ENCODE assay signal across 1 cellular context in genomic region chr6:24719125-24719931, GRCh38.
TF ChIP-seq lines count a peak whose summit lies in the region.

Gene C6orf62, minus strand, starts transcription at chr6:24719154. Its CDS starts 486 bp downstream, at chr6:24718668.

TF ChIP-seq in K562, 482 proteins besides CTCF, POLR2A, EP300 and RAD21 (continued from another document):
- TF ChIP-seq, protein P1, sequence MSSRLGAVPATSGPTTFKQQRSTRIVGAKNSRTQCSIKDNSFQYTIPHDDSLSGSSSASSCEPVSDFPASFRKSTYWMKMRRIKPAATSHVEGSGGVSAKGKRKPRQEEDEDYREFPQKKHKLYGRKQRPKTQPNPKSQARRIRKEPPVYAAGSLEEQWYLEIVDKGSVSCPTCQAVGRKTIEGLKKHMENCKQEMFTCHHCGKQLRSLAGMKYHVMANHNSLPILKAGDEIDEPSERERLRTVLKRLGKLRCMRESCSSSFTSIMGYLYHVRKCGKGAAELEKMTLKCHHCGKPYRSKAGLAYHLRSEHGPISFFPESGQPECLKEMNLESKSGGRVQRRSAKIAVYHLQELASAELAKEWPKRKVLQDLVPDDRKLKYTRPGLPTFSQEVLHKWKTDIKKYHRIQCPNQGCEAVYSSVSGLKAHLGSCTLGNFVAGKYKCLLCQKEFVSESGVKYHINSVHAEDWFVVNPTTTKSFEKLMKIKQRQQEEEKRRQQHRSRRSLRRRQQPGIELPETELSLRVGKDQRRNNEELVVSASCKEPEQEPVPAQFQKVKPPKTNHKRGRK (tag; IDR thresholded peaks at IDR 0.05) = no peak; the same call in 1 of the 2 replicates
- no peak for TF ChIP-seq MCM3 (IDR thresholded peaks at IDR 0.05)
- TF ChIP-seq TARDBP (IDR thresholded peaks at IDR 0.05) = no peak
- TF ChIP-seq XRCC5 (IDR thresholded peaks at IDR 0.05; ENCODE audit: low read depth, low read length) = 0 out of 2 replicates have a peak, but pooled peaks have one; percentile 27
- no peak for TF ChIP-seq SNRNP70 (optimal IDR thresholded peaks at IDR 0.05; ENCODE audit: low read depth, low read length)
- no peak; the same call in 1 of the 2 replicates for TF ChIP-seq ZNF197 (CRISPR knock-in tag; IDR thresholded peaks at IDR 0.05; ENCODE audit: low read depth)
- peak; percentile 64; the same call in 1 of the 2 replicates for TF ChIP-seq DPF2 (IDR thresholded peaks at IDR 0.05)
- TF ChIP-seq ZNF766 (CRISPR knock-in tag; conservative IDR thresholded peaks at IDR 0.05) = no peak
- TF ChIP-seq ZNF830 (CRISPR knock-in tag; IDR thresholded peaks at IDR 0.05) = no peak
- TF ChIP-seq ZNF3 (CRISPR knock-in tag; IDR thresholded peaks at IDR 0.05) = no peak
- TF ChIP-seq ZC3H11A (IDR thresholded peaks at IDR 0.05; ENCODE audit: low read depth, low read length) = no peak
- TF ChIP-seq SMAD3 (CRISPR knock-in tag; conservative IDR thresholded peaks at IDR 0.05) = 0 out of 2 replicates have a peak, but pooled peaks have one; percentile 2
- no peak for TF ChIP-seq ZNF282 (CRISPR knock-in tag; IDR thresholded peaks at IDR 0.05)
- TF ChIP-seq PCBP2 (IDR thresholded peaks at IDR 0.05; ENCODE audit: low read depth, low read length, poor library complexity, severe bottlenecking) = no peak
- TF ChIP-seq NR4A1 (CRISPR knock-in tag; IDR thresholded peaks at IDR 0.05) = no peak
- TF ChIP-seq NR4A1 (tag; IDR thresholded peaks at IDR 0.05) = no peak
- TF ChIP-seq ZNF589 (CRISPR knock-in tag; IDR thresholded peaks at IDR 0.05; ENCODE audit: low read depth) = no peak
- no peak for TF ChIP-seq E2F6 (IDR thresholded peaks at IDR 0.05; ENCODE audit: borderline replicate concordance in 1 of 2, extremely low read depth in 1 of 2, insufficient read depth in 1 of 2, insufficient read length in 1 of 2, low read depth in 1 of 2, low read length in 1 of 2, poor library complexity in 1 of 2, severe bottlenecking in 1 of 2)
- peak; percentile 59; the same call in 1 of the 2 replicates for TF ChIP-seq TFAP4 (CRISPR knock-in tag; IDR thresholded peaks at IDR 0.05; ENCODE audit: borderline replicate concordance)
- no peak for TF ChIP-seq KDM2B (CRISPR knock-in tag; IDR thresholded peaks at IDR 0.05)
- TF ChIP-seq, protein P2, sequence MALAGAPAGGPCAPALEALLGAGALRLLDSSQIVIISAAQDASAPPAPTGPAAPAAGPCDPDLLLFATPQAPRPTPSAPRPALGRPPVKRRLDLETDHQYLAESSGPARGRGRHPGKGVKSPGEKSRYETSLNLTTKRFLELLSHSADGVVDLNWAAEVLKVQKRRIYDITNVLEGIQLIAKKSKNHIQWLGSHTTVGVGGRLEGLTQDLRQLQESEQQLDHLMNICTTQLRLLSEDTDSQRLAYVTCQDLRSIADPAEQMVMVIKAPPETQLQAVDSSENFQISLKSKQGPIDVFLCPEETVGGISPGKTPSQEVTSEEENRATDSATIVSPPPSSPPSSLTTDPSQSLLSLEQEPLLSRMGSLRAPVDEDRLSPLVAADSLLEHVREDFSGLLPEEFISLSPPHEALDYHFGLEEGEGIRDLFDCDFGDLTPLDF (CRISPR knock-in tag; IDR thresholded peaks at IDR 0.05) = no peak
- no peak for TF ChIP-seq RNF219 (CRISPR knock-in tag; IDR thresholded peaks at IDR 0.05)
- TF ChIP-seq FOXA1 (IDR thresholded peaks at IDR 0.05; ENCODE audit: borderline replicate concordance) = no peak
- no peak for TF ChIP-seq XRCC3 (IDR thresholded peaks at IDR 0.05)
- TF ChIP-seq, protein P3, sequence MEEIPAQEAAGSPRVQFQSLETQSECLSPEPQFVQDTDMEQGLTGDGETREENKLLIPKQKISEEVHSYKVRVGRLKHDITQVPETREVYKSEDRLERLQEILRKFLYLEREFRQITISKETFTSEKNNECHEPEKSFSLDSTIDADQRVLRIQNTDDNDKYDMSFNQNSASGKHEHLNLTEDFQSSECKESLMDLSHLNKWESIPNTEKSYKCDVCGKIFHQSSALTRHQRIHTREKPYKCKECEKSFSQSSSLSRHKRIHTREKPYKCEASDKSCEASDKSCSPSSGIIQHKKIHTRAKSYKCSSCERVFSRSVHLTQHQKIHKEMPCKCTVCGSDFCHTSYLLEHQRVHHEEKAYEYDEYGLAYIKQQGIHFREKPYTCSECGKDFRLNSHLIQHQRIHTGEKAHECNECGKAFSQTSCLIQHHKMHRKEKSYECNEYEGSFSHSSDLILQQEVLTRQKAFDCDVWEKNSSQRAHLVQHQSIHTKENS (CRISPR knock-in tag; IDR thresholded peaks at IDR 0.05) = no peak
- no peak for TF ChIP-seq SREBF1 (IDR thresholded peaks at IDR 0.05; ENCODE audit: borderline replicate concordance, low read depth, low read length)
- no peak for TF ChIP-seq HDAC6 (IDR thresholded peaks at IDR 0.05; ENCODE audit: low read depth, low read length)
- TF ChIP-seq, protein P4, sequence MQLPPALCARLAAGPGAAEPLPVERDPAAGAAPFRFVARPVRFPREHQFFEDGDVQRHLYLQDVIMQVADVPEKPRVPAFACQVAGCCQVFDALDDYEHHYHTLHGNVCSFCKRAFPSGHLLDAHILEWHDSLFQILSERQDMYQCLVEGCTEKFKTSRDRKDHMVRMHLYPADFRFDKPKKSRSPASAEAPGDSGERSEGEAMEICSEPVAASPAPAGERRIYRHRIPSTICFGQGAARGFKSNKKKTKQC (CRISPR knock-in tag; IDR thresholded peaks at IDR 0.05) = no peak
- TF ChIP-seq TEAD4 (IDR thresholded peaks at IDR 0.05; ENCODE audit: low read length) = no peak
- no peak for TF ChIP-seq TEAD4 (CRISPR knock-in tag; IDR thresholded peaks at IDR 0.05; ENCODE audit: borderline replicate concordance)
- TF ChIP-seq MTA1 (IDR thresholded peaks at IDR 0.05; ENCODE audit: borderline replicate concordance) = no peak
TF ChIP-seq in K562: peak in this region for 51.
